Comparison of ENCODE assay signal across 8 cellular contexts in the genomic region with DNA sequence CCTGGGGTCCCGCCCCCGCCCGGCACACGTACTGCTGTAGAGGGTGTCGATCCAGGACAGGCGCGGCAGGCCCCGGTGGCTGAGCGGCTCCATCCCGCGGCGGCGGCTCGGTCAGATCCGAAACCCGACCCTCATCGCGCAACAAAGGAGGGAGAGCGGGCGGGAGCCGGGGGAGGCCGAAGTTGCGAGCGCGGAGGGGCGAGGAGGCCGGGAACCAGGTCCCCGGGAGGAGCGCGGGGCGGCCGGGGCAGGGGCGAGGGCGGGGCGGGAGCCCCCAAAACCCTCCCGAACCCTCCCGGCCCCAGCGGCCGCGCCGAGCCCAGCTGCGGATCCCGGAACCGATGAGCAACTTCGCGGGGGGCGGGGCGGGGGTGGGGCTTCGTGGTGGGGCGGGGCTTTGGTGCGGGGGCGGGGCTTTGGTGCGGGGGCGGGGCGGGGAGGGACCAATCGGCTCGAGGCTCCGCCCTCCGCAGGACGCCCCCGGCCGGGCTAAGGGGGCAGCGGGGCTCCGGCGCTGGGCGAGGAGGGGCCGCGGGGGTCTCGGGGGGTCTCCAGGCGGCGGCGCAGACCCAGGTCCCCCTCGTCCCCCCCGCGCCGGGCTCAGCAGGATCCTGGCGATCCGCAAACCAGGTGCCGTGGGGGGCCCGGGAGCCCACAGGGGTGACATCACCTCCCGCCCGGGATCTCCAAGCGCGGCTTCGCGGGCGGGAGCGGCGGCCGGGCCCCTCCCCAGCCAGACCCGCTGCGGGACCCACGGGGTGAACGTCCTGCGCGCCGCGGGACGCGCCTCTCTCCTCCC. TPM values are rescaled to one million over a fixed set of nuclear protein-coding genes. Genes with fewer than 3 reads are reported as not detected.
A peak's percentile ranks its signal among the peaks of the same experiment; 100 is the strongest.
DNase-seq lines count a peak whose midpoint lies in the region; ATAC-seq and TF ChIP-seq lines count a peak whose summit lies in the region.

Gene ABR, minus strand, starts transcription at position 347 of the 799 bp plus-strand sequence. Its CDS starts 254 bp downstream, at position 93.

- peaks cover 4% of the 10 kb centered on the region for H3K36me3 Mint-ChIP-seq in central memory CD8-positive, alpha-beta T cell (ENCODE audit: insufficient read depth)

- no peaks in the 10 kb centered on the region for H3K36me3 ChIP-seq in WERI-Rb-1

- H3K27me3 ChIP-seq in WERI-Rb-1 (ENCODE audit: insufficient read depth, low read depth, severe bottlenecking): no peaks in the 10 kb centered on the region

- H3K27me3 Mint-ChIP-seq in central memory CD8-positive, alpha-beta T cell: no peaks in the 10 kb centered on the region

- TF ChIP-seq CTCF in WERI-Rb-1 (IDR thresholded peaks at IDR 0.05; ENCODE audit: low read depth, low read length): no peak

- peak within 1 kb of the TSS; percentile 44 for H3K27ac ChIP-seq in WERI-Rb-1

- no peak within 1 kb of the TSS for H3K27ac Mint-ChIP-seq in central memory CD8-positive, alpha-beta T cell (ENCODE audit: low read depth)

- H3K9me3 ChIP-seq in WERI-Rb-1 (ENCODE audit: severe bottlenecking): no peaks in the 10 kb centered on the region

- no peaks in the 10 kb centered on the region for H3K9me3 Mint-ChIP-seq in central memory CD8-positive, alpha-beta T cell

- intact Hi-C loops in left colon (cut with DNase I, micrococcal nuclease): loop anchor here in 1 of 2 donors (10.0 kb wide), 1 partner anchor 55 kb away; no protein-coding TSS in a partner anchor

- H3K4me3 ChIP-seq in WERI-Rb-1 (ENCODE audit: low read depth, low read length): peak within 1 kb of the TSS; percentile 53

- DNase-seq in NCI-H1436 (lab: John Stamatoyannopoulos, UW) (peak; percentile 44), NCI-H1436 treated with DMSO at 0.1 percent for 48 hours (lab: John Stamatoyannopoulos, UW) (no peak), WERI-Rb-1 (no peak), left colon (peak in 1 of 2 donors; percentile 55), DMS53 treated with DMSO at 0.1 percent for 48 hours (lab: John Stamatoyannopoulos, UW; ENCODE audit: unreplicated experiment) (no peak), NCI-H2107 (lab: John Stamatoyannopoulos, UW) (no peak)
- peak in 1 of 2 donors; percentile 14 for DNase-seq in central memory CD8-positive, alpha-beta T cell (ENCODE audit: low spot score in 2 of 2)
- peak; percentile 60 for DNase-seq in stimulated activated CD4-positive, alpha-beta T cell treated with anti-CD3 and anti-CD28 coated beads, Interleukin-4, amount 100 ng/mL, for 1 hour

- peaks cover 4% of the 10 kb centered on the region for H3K4me1 Mint-ChIP-seq in central memory CD8-positive, alpha-beta T cell

- peak within 1 kb of the TSS; percentile 77 for H3K4me3 Mint-ChIP-seq in central memory CD8-positive, alpha-beta T cell

- peak; percentile 68 for ATAC-seq in central memory CD8-positive, alpha-beta T cell (replicated peaks; ENCODE audit: extremely low read depth, poor library complexity, severe bottlenecking)
- ATAC-seq in left colon: peak; percentile 72

RNA-seq across cellular contexts. Expression of gene ABR, which starts in this region (rescaled TPM):
- total RNA-seq in left colon: 100 to 1,000 TPM; 310 to 373 TPM

Comparison
In these comparisons a context has a peak if more than half of its experiments do, and no peak if none do; other contexts are left out.
1. DNase-seq: peak in NCI-H1436 (single experiment) and stimulated activated CD4-positive, alpha-beta T cell treated with anti-CD3 and anti-CD28 coated beads, Interleukin-4, amount 100 ng/mL, for 1 hour (single experiment); none in NCI-H1436 treated with DMSO at 0.1 percent for 48 hours (single experiment), WERI-Rb-1 (single experiment), DMS53 treated with DMSO at 0.1 percent for 48 hours (single experiment) and NCI-H2107 (single experiment).